28 cellular contexts compared by ENCODE assay signal in genomic region chr15:71841563-71841962, GRCh38. TPM values are rescaled to one million over a fixed set of nuclear protein-coding genes. Genes with fewer than 3 reads are reported as not detected.
"Had no signal": no experiment of that assay in that cellular context is flagged by ENCODE, and none has a peak within 500 bp of the region (broad histone marks: within the 10 kb centered on the region; RNA-seq: fewer than 3 reads in every experiment).

No MANE protein-coding gene starts in this region.

- ATAC-seq: esophagus mucosa; gastrocnemius medialis; heart left ventricle; left ventricle myocardium superior; lower lobe of right lung; naive thymus-derived CD4-positive, alpha-beta T cell; sciatic nerve; stimulated activated naive CD8-positive, alpha-beta T cell treated with anti-CD3 and anti-CD28 coated beads, Interleukin-15, amount 100 ng/mL, for 72 hours had no signal

- H3K4me2 ChIP-seq: hepatocyte, neural progenitor cell, smooth muscle cell had no signal

- H2AFZ ChIP-seq: hepatocyte, neural progenitor cell, parathyroid adenoma had no signal

- H3K27ac Mint-ChIP-seq: naive thymus-derived CD4-positive, alpha-beta T cell; nephron; neural progenitor cell; stimulated activated naive CD8-positive, alpha-beta T cell treated with anti-CD3 and anti-CD28 coated beads, Interleukin-15, amount 100 ng/mL, for 72 hours had no signal

- H3K9ac ChIP-seq: neural progenitor cell, parathyroid adenoma had no signal

- H3K36me3 ChIP-seq: prostate gland had no signal

- H3K4me3 ChIP-seq: dorsolateral prefrontal cortex, gastrocnemius medialis, heart left ventricle, hepatocyte, lower lobe of right lung, neural progenitor cell, prostate gland, right atrium auricular region, smooth muscle cell, suprapubic skin, upper lobe of left lung had no signal

- H3K27ac ChIP-seq: dorsolateral prefrontal cortex, epithelial cell of prostate, gastrocnemius medialis, heart left ventricle, hepatocyte, lower lobe of right lung, neural progenitor cell, parathyroid adenoma, prostate gland, right atrium auricular region, suprapubic skin, upper lobe of left lung had no signal

- H3K4me1 ChIP-seq: gastrocnemius medialis, lower lobe of right lung, neural progenitor cell, parathyroid adenoma, prostate gland, suprapubic skin, upper lobe of left lung had no signal

- H3K27me3 ChIP-seq: dorsolateral prefrontal cortex, gastrocnemius medialis, heart left ventricle, hepatocyte, neural progenitor cell, right atrium auricular region, suprapubic skin, upper lobe of left lung had no signal

- DNase-seq: dorsolateral prefrontal cortex; effector CD4-positive, alpha-beta T cell; foreskin fibroblast; gastrocnemius medialis; heart left ventricle; islet precursor cell; kidney glomerular epithelial cell; left ventricle myocardium superior; lower lobe of right lung; naive thymus-derived CD4-positive, alpha-beta T cell; stimulated activated CD4-positive, alpha-beta T cell treated with anti-CD3 and anti-CD28 coated beads, Interleukin-12 subunit alpha, Interleukin-12 subunit beta, amount 100 ng/mL, for 4 hours; stimulated activated CD4-positive, alpha-beta T cell treated with anti-CD3 and anti-CD28 coated beads, Interleukin-1b, Interleukin-23, amount 100 ng/mL, for 48 hours; stimulated activated CD4-positive, alpha-beta T cell treated with anti-CD3 and anti-CD28 coated beads, Interleukin-4, amount 100 ng/mL, for 1 hour; stimulated activated CD8-positive, alpha-beta memory T cell treated with anti-CD3 and anti-CD28 coated beads, Interleukin-4, amount 100 ng/mL, for 48 hours; stimulated activated naive CD4-positive, alpha-beta T cell; stimulated activated naive CD8-positive, alpha-beta T cell treated with anti-CD3 and anti-CD28 coated beads, Interleukin-15, amount 100 ng/mL, for 72 hours; upper lobe of left lung had no signal

- H3K4me3 Mint-ChIP-seq: naive thymus-derived CD4-positive, alpha-beta T cell; nephron; neural progenitor cell; stimulated activated naive CD8-positive, alpha-beta T cell treated with anti-CD3 and anti-CD28 coated beads, Interleukin-15, amount 100 ng/mL, for 72 hours had no signal

- H3K79me2 ChIP-seq: hepatocyte, parathyroid adenoma had no signal

- H3K4me1 Mint-ChIP-seq: neural progenitor cell had no signal

- H3K9me3 ChIP-seq: gastrocnemius medialis, heart left ventricle, lower lobe of right lung, prostate gland, right atrium auricular region, suprapubic skin, upper lobe of left lung had no signal

- H3K9me3 Mint-ChIP-seq: nephron; neural progenitor cell; stimulated activated naive CD8-positive, alpha-beta T cell treated with anti-CD3 and anti-CD28 coated beads, Interleukin-15, amount 100 ng/mL, for 72 hours had no signal

- H3K27me3 Mint-ChIP-seq: naive thymus-derived CD4-positive, alpha-beta T cell; stimulated activated naive CD8-positive, alpha-beta T cell treated with anti-CD3 and anti-CD28 coated beads, Interleukin-15, amount 100 ng/mL, for 72 hours had no signal

RNA-seq across cellular contexts. Expression of gene NR2E3, which starts 31.2 kb away (rescaled TPM):
- total RNA-seq: gastrocnemius medialis; hepatocyte; left ventricle myocardium superior; lower lobe of right lung; naive thymus-derived CD4-positive, alpha-beta T cell; right atrium auricular region; sciatic nerve; smooth muscle cell had no signal
- polyA plus RNA-seq: naive thymus-derived CD4-positive, alpha-beta T cell; smooth muscle cell had no signal
